8 cellular contexts compared by ENCODE assay signal in genomic region chr12:108691995-108692808, GRCh38. TPM values are rescaled to one million over a fixed set of nuclear protein-coding genes. Genes with fewer than 3 reads are reported as not detected.
A peak's percentile ranks its signal among the peaks of the same experiment; 100 is the strongest.
DNase-seq lines count a peak whose midpoint lies in the region; ATAC-seq, FAIRE-seq and TF ChIP-seq lines count a peak whose summit lies in the region.

No MANE protein-coding gene starts in this region.

- ATAC-seq in GM21619 (IDR thresholded peaks at IDR 0.05; ENCODE audit: unreplicated experiment) (peak; percentile 5), activated B cell treated with CpG ODN at 0.5 μM for 24 hours (ENCODE audit: low read depth) (peak; percentile 25), pancreas (peak in 1 of 4 donors; percentile 8), GM18858 (IDR thresholded peaks at IDR 0.05; ENCODE audit: unreplicated experiment) (no peak)

- H3K4me3 Mint-ChIP-seq in CD4-positive, alpha-beta memory T cell: peak overlapping the region; percentile 49 to 85 (median 78)
- peak overlapping the region; percentile 77 for H3K4me3 Mint-ChIP-seq in activated B cell treated with CpG ODN at 0.5 μM for 24 hours

- peak in 4 of 5 donors; percentile 16 to 28 (median 20) for DNase-seq in CD4-positive, alpha-beta memory T cell
- DNase-seq in NCI-H1436 treated with DMSO at 0.1 percent for 48 hours (lab: John Stamatoyannopoulos, UW): peak; percentile 58
- DNase-seq in activated B cell treated with CpG ODN at 0.5 μM for 24 hours: no peak
- DNase-seq in foreskin melanocyte: peak; percentile 77
- DNase-seq in pancreas: peak in 2 of 6 donors; percentile 12 to 14
- DNase-seq in activated effector memory CD4-positive, alpha-beta T cell treated with anti-CD3 and anti-CD28 coated beads, Interleukin-2, amount 50 U/mL, for 16 hours: no peak

- 56 to 61% methylated on average over 9 of the region's 9 CpGs for WGBS in pancreas, 2 donors

- peak overlapping the region in 1 of 2 donors; percentile 56 for H3K4me3 ChIP-seq in CD4-positive, alpha-beta memory T cell (ENCODE audit: low read length in 2 of 2)
- H3K4me3 ChIP-seq in pancreas: no peak overlapping the region

- H3K27ac Mint-ChIP-seq in CD4-positive, alpha-beta memory T cell: peak overlapping the region; percentile 77 to 90 (median 86)
- peak overlapping the region; percentile 89 for H3K27ac Mint-ChIP-seq in activated B cell treated with CpG ODN at 0.5 μM for 24 hours

- no peak for FAIRE-seq in pancreas (lab: Jason Lieb, UNC)

- peak overlapping the region; percentile 27 for H3K27ac ChIP-seq in CD4-positive, alpha-beta memory T cell (ENCODE audit: low read depth, low read length)
- peak overlapping the region in 3 of 4 donors; percentile 24 to 63 (median 57) for H3K27ac ChIP-seq in pancreas

- POLR2A ChIA-PET in CD4-positive, alpha-beta memory T cell (lab: Charles Lee; ENCODE audit: partially characterized antibody): interaction anchor here (1.2 to 2.5 kb wide), 3 partner anchors 27 to 130 kb away, joined by 3 to 12 read pairs (median 5); partner anchors contain the start of genes ISCU and SART3
- POLR2A ChIA-PET in activated B cell treated with CpG ODN at 0.5 μM for 24 hours (lab: Charles Lee): interaction anchor here (0.5 to 2.0 kb wide), 10 partner anchors 19 to 131 kb away, joined by 3 to 14 read pairs (median 7); partner anchors contain the start of gene SART3

- H3K9me3 ChIP-seq in CD4-positive, alpha-beta memory T cell (ENCODE audit: control insufficient read depth in 1 of 2, low read length in 2 of 2): no peaks in the 10 kb centered on the region
- H3K9me3 ChIP-seq in pancreas: no peaks in the 10 kb centered on the region

- peaks cover 49% of the 10 kb centered on the region for H3K4me1 ChIP-seq in CD4-positive, alpha-beta memory T cell (ENCODE audit: insufficient read depth, low read length)
- peaks cover 23 to 28% (median 28%) of the 10 kb centered on the region in 3 donors for H3K4me1 ChIP-seq in pancreas

- TF ChIP-seq CTCF in activated B cell treated with CpG ODN at 0.5 μM for 24 hours (IDR thresholded peaks at IDR 0.05) (no peak), pancreas (IDR thresholded peaks at IDR 0.05) (no peak)

- CTCF ChIA-PET in CD4-positive, alpha-beta memory T cell (lab: Charles Lee; ENCODE audit: partially characterized antibody): interaction anchor here (1.9 to 5.8 kb wide), 4 partner anchors 28 to 112 kb away, joined by 6 to 35 read pairs (median 15); no protein-coding TSS in a partner anchor
- CTCF ChIA-PET in activated B cell treated with CpG ODN at 0.5 μM for 24 hours (lab: Charles Lee): no interaction called here

- H3K36me3 Mint-ChIP-seq in CD4-positive, alpha-beta memory T cell: no peaks in the 10 kb centered on the region
- peaks cover 26% of the 10 kb centered on the region for H3K36me3 Mint-ChIP-seq in activated B cell treated with CpG ODN at 0.5 μM for 24 hours (ENCODE audit: low read depth)

- H3K4me1 Mint-ChIP-seq in CD4-positive, alpha-beta memory T cell: peaks cover 35 to 62% (median 52%) of the 10 kb centered on the region in 4 donors
- peaks cover 59% of the 10 kb centered on the region for H3K4me1 Mint-ChIP-seq in activated B cell treated with CpG ODN at 0.5 μM for 24 hours

- no peaks in the 10 kb centered on the region for H3K36me3 ChIP-seq in CD4-positive, alpha-beta memory T cell (ENCODE audit: insufficient read depth, low read length)
- H3K36me3 ChIP-seq in pancreas: no peaks in the 10 kb centered on the region

- intact Hi-C loops in CD4-positive, alpha-beta memory T cell (cut with micrococcal nuclease): loop anchor here (1.0 to 2.0 kb wide), 2 partner anchors 27 to 40 kb away; no protein-coding TSS in a partner anchor
- intact Hi-C loops in activated B cell treated with CpG ODN at 0.5 μM for 24 hours (cut with micrococcal nuclease) (loop anchor here (1.0 to 2.0 kb wide), 4 partner anchors 23 to 129 kb away; no protein-coding TSS in a partner anchor), pancreas (cut with DNase I) (no loop called here)

- H3K27me3 Mint-ChIP-seq in CD4-positive, alpha-beta memory T cell: no peaks in the 10 kb centered on the region
- no peaks in the 10 kb centered on the region for H3K27me3 Mint-ChIP-seq in activated B cell treated with CpG ODN at 0.5 μM for 24 hours

- H3K9me3 Mint-ChIP-seq in CD4-positive, alpha-beta memory T cell: no peaks in the 10 kb centered on the region
- H3K9me3 Mint-ChIP-seq in activated B cell treated with CpG ODN at 0.5 μM for 24 hours: no peaks in the 10 kb centered on the region

- no peaks in the 10 kb centered on the region for H3K27me3 ChIP-seq in CD4-positive, alpha-beta memory T cell (ENCODE audit: insufficient read depth, low read length)
- no peaks in the 10 kb centered on the region for H3K27me3 ChIP-seq in pancreas

RNA-seq across cellular contexts. Expression of gene CORO1C, which starts 39.1 kb away (rescaled TPM):
- total RNA-seq in CD4-positive, alpha-beta memory T cell: 10 to 100 TPM; 10.3 to 11.9 TPM
- 10 to 100 TPM in 1 of 2 donors, 1 to 10 TPM in 1; 8.0 to 12.6 TPM for polyA plus RNA-seq in CD4-positive, alpha-beta memory T cell
- total RNA-seq in activated B cell treated with CpG ODN at 0.5 μM for 24 hours (68.3 and 69.4 TPM in 2 replicates), pancreas (10 to 100 TPM; 14.1 to 62.3 (median 19.5) TPM)
- polyA plus RNA-seq in pancreas: 1 to 10 TPM; 9.9 to 10.0 TPM

RNA-seq across cellular contexts. Expression of gene SELPLG, which starts 58.5 kb away (rescaled TPM):
- 100 to 1,000 TPM; 175 to 176 TPM for total RNA-seq in CD4-positive, alpha-beta memory T cell
- polyA plus RNA-seq in CD4-positive, alpha-beta memory T cell: 100 to 1,000 TPM; 485 to 781 TPM
- total RNA-seq in activated B cell treated with CpG ODN at 0.5 μM for 24 hours (1.8 and 2.0 TPM in 2 replicates), pancreas (1 to 10 TPM in 4 of 6 donors, under 1 TPM in 2; 0.28 to 9.5 (median 1.8) TPM)
- polyA plus RNA-seq in pancreas: under 1 TPM; 0.61 to 0.91 TPM

Comparison
In these comparisons a context has a peak if more than half of its experiments do, and no peak if none do; other contexts are left out.
1. DNase-seq: peak in CD4-positive, alpha-beta memory T cell (4 of 5), NCI-H1436 treated with DMSO at 0.1 percent for 48 hours (single experiment) and foreskin melanocyte (single experiment); none in activated B cell treated with CpG ODN at 0.5 μM for 24 hours (single experiment) and activated effector memory CD4-positive, alpha-beta T cell treated with anti-CD3 and anti-CD28 coated beads, Interleukin-2, amount 50 U/mL, for 16 hours (single experiment).
2. RNA of gene SELPLG, which starts 58.5 kb away (total RNA-seq): 175 to 176 TPM in CD4-positive, alpha-beta memory T cell; 0.28 to 9.5 TPM in pancreas and 1.8 to 2.0 TPM in activated B cell treated with CpG ODN at 0.5 μM for 24 hours; every median in the first group is over 10 times any median in the second.
3. intact Hi-C loops: an anchor here in CD4-positive, alpha-beta memory T cell (1.0 to 2.0 kb wide) and activated B cell treated with CpG ODN at 0.5 μM for 24 hours (1.0 to 2.0 kb wide); none called in pancreas.